ENCODE assay signal across 8 cellular contexts in genomic region chr1:58815069-58815679, GRCh38. TPM values are rescaled to one million over a fixed set of nuclear protein-coding genes. Genes with fewer than 3 reads are reported as not detected.
A peak's percentile ranks its signal among the peaks of the same experiment; 100 is the strongest.
DNase-seq lines count a peak whose midpoint lies in the region; ATAC-seq and TF ChIP-seq lines count a peak whose summit lies in the region.

No MANE protein-coding gene starts in this region.

- peak overlapping the region; percentile 77 for H3K4me3 Mint-ChIP-seq in activated CD4-positive, alpha-beta T cell treated with anti-CD3 and anti-CD28 coated beads for 36 hours

- no peaks in the 10 kb centered on the region for H3K27me3 ChIP-seq in lower lobe of right lung (ENCODE audit: low read depth)

- in situ Hi-C loops in KBM-7 (cut with MboI; ENCODE audit: low pct_unique_long_range_greater_than_20kb, low sequenced_read_pairs), result no loop called here

- no peaks in the 10 kb centered on the region for H3K9me3 Mint-ChIP-seq in activated CD4-positive, alpha-beta T cell treated with anti-CD3 and anti-CD28 coated beads for 36 hours (ENCODE audit: low read depth)

- TF ChIP-seq CTCF in lower lobe of right lung (IDR thresholded peaks at IDR 0.05), result peak; percentile 15

- no peaks in the 10 kb centered on the region for H3K36me3 ChIP-seq in lower lobe of right lung

- intact Hi-C loops in activated CD4-positive, alpha-beta T cell treated with anti-CD3 and anti-CD28 coated beads for 36 hours (cut with DNase I, micrococcal nuclease), result loop anchor here in 1 of 2 experiments (1.0 kb wide), 3 partner anchors 75 to 115 kb away; partner anchors contain the start of gene MYSM1
- intact Hi-C loops in lower lobe of right lung (cut with DNase I), result no loop called here

- peaks cover 39% of the 10 kb centered on the region for H3K4me1 Mint-ChIP-seq in activated CD4-positive, alpha-beta T cell treated with anti-CD3 and anti-CD28 coated beads for 36 hours

- POLR2A ChIA-PET in activated CD4-positive, alpha-beta T cell treated with anti-CD3 and anti-CD28 coated beads for 36 hours (lab: Charles Lee), result no interaction called here

- H3K4me1 ChIP-seq in lower lobe of right lung, result peaks cover 58% of the 10 kb centered on the region

- H3K9me3 ChIP-seq in lower lobe of right lung, result no peaks in the 10 kb centered on the region

- ATAC-seq in GM21786 (IDR thresholded peaks at IDR 0.05; ENCODE audit: unreplicated experiment), result peak; percentile 57
- ATAC-seq in activated CD4-positive, alpha-beta T cell treated with anti-CD3 and anti-CD28 coated beads for 36 hours, result peak; percentile 23
- peak; percentile 92 for ATAC-seq in lower lobe of right lung

- CTCF ChIA-PET in activated CD4-positive, alpha-beta T cell treated with anti-CD3 and anti-CD28 coated beads for 36 hours (lab: Charles Lee), result no interaction called here

- DNase-seq in EL (peak; percentile 94), KBM-7 (peak; percentile 81), ecto neural progenitor cell (ENCODE audit: low spot score) (peak; percentile 63), lower lobe of right lung (peak; percentile 95), GDM1 (lab: John Stamatoyannopoulos, UW) (no peak)
- peak; percentile 72 for DNase-seq in activated CD4-positive, alpha-beta T cell treated with anti-CD3 and anti-CD28 coated beads for 36 hours
- peak; percentile 26 to 36 (median 26) for DNase-seq in stimulated activated CD4-positive, alpha-beta T cell treated with anti-CD3 and anti-CD28 coated beads, TNF-alpha, amount 100 ng/mL, for 48 hours (ENCODE audit: low read depth in 3 of 3)

- peak overlapping the region; percentile 97 for H3K27ac ChIP-seq in lower lobe of right lung

- H3K4me3 ChIP-seq in lower lobe of right lung, result peak overlapping the region; percentile 75

- no peaks in the 10 kb centered on the region for H3K36me3 Mint-ChIP-seq in activated CD4-positive, alpha-beta T cell treated with anti-CD3 and anti-CD28 coated beads for 36 hours (ENCODE audit: low read depth)

- H3K27me3 Mint-ChIP-seq in activated CD4-positive, alpha-beta T cell treated with anti-CD3 and anti-CD28 coated beads for 36 hours, result no peaks in the 10 kb centered on the region

- peak overlapping the region; percentile 79 for H3K27ac Mint-ChIP-seq in activated CD4-positive, alpha-beta T cell treated with anti-CD3 and anti-CD28 coated beads for 36 hours

RNA-seq across cellular contexts. Expression of gene JUN, which starts 31.3 kb away (rescaled TPM):
- total RNA-seq in activated CD4-positive, alpha-beta T cell treated with anti-CD3 and anti-CD28 coated beads for 36 hours, result 10 to 100 TPM; 24.2 to 25.5 TPM
- total RNA-seq in lower lobe of right lung, result 118 TPM

Comparison
In these comparisons a context has a peak if more than half of its experiments do, and no peak if none do; other contexts are left out.
1. ATAC-seq: peak in every context shown above with its lines; median percentile 92 in lower lobe of right lung; 57 in GM21786; 23 in activated CD4-positive, alpha-beta T cell treated with anti-CD3 and anti-CD28 coated beads for 36 hours.